ENCODE assay signal across 15 cellular contexts in the genomic region with DNA sequence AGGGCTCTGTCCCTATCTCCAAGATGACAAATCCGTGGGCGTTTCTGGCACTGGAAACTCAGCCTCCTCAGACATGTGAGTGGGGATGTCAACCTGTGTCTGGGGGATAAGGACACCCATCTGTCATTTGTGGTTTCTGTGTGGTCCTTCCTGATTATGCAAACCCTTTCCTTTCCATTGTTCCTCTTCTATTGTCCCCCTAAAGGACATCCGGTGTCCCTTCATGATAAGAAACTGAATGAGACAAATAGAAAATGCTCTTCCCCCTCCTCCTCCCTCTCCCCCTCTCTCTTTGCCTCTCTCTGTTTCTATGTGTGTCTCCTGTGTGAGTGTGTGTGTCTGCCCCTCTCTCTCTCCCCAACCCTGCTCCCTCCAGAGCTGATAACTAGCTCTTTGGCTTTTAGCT.
"Had no signal": no experiment of that assay in that cellular context is flagged by ENCODE, and none has a peak within 500 bp of the region (broad histone marks: within the 10 kb centered on the region; RNA-seq: fewer than 3 reads in every experiment).

No MANE protein-coding gene starts in this region.

- H3K4me3 ChIP-seq: esophagus muscularis mucosa, gastroesophageal sphincter, heart left ventricle, left lung, prostate gland, right atrium auricular region, suprapubic skin, transverse colon, uterus had no signal

- H3K36me3 ChIP-seq: esophagus muscularis mucosa, gastroesophageal sphincter, heart left ventricle, left lung, prostate gland, right atrium auricular region, suprapubic skin, transverse colon, uterus had no signal

- H3K27ac ChIP-seq: esophagus muscularis mucosa, gastroesophageal sphincter, heart left ventricle, left lung, prostate gland, right atrium auricular region, suprapubic skin, transverse colon, uterus had no signal

- H3K27me3 ChIP-seq: right atrium auricular region, uterus had no signal

- ATAC-seq: gastroesophageal sphincter, left lung had no signal

- DNase-seq: activated CD4-positive, alpha-beta T cell treated with anti-CD3 and anti-CD28 coated beads, Interleukin-2, amount 50 U/mL, for 48 hours; activated gamma-delta T cell treated with Interleukin-2 at 50 U/mL for 16 hours; amniotic stem cell; effector CD4-positive, alpha-beta T cell; left lung; stimulated activated CD4-positive, alpha-beta T cell treated with anti-CD3 and anti-CD28 coated beads, Interleukin-12 subunit alpha, Interleukin-12 subunit beta, amount 100 ng/mL, for 4 hours; stimulated activated CD4-positive, alpha-beta T cell treated with anti-CD3 and anti-CD28 coated beads, Interleukin-2, amount 100 ng/mL, for 24 hours; transverse colon; uterus had no signal

- H3K9me3 ChIP-seq: esophagus muscularis mucosa, heart left ventricle, left lung, prostate gland, right atrium auricular region, suprapubic skin, transverse colon, uterus had no signal
